In the genomic region with DNA sequence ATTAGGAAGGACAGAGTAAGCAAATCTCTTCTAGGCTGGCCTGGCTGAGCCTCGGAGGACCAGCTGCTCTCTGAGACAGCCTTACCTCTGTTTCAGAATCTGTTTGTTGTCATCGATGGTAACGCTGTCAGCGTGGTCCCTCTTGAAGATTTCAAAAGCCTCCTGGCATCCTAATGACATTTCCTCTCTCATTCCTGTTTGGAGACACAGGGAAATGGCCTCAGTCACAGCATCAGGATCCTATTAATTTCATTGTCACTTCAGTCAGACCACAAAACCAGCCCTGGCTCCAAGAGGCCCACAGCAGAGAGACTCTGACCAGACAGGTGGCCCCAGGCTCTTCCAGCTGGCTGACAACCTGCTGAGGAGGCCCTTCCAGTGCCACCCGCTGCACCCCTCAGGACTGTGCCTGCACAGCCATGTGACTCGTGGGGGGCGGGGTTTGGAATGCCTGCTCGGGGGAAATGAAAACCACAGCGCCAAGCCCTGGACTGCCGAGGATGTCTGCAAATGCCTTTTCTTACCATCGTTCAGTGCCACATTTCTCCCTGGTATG, we compare ENCODE assay signal across 8 cellular contexts.
DNase-seq lines count a peak whose midpoint lies in the region; ATAC-seq and TF ChIP-seq lines count a peak whose summit lies in the region.

No MANE protein-coding gene starts in this region.

- H3K27me3 ChIP-seq in foreskin keratinocyte, result no peaks in the 10 kb centered on the region

- no peak overlapping the region for H3K27ac ChIP-seq in foreskin keratinocyte

- no peak overlapping the region for H3K4me3 Mint-ChIP-seq in stimulated activated memory B cell treated with anti-CD40 and anti-IgM and Interleukin-4, amounts not matched to agents 10 μg/mL and 1 μg/mL and 100 μg/mL, for 72 hours
- H3K4me3 Mint-ChIP-seq in T-helper 17 cell, result no peak overlapping the region

- peaks cover 24% of the 10 kb centered on the region for H3K27me3 Mint-ChIP-seq in stimulated activated memory B cell treated with anti-CD40 and anti-IgM and Interleukin-4, amounts not matched to agents 10 μg/mL and 1 μg/mL and 100 μg/mL, for 72 hours
- peaks cover 13% of the 10 kb centered on the region for H3K27me3 Mint-ChIP-seq in T-helper 17 cell

- H3K9me3 Mint-ChIP-seq in stimulated activated memory B cell treated with anti-CD40 and anti-IgM and Interleukin-4, amounts not matched to agents 10 μg/mL and 1 μg/mL and 100 μg/mL, for 72 hours, result peaks cover 2% of the 10 kb centered on the region

- H3K36me3 Mint-ChIP-seq in stimulated activated memory B cell treated with anti-CD40 and anti-IgM and Interleukin-4, amounts not matched to agents 10 μg/mL and 1 μg/mL and 100 μg/mL, for 72 hours, result no peaks in the 10 kb centered on the region
- H3K36me3 Mint-ChIP-seq in T-helper 17 cell (ENCODE audit: low read depth), result no peaks in the 10 kb centered on the region

- no peaks in the 10 kb centered on the region for H3K4me1 Mint-ChIP-seq in stimulated activated memory B cell treated with anti-CD40 and anti-IgM and Interleukin-4, amounts not matched to agents 10 μg/mL and 1 μg/mL and 100 μg/mL, for 72 hours
- peaks cover 3% of the 10 kb centered on the region for H3K4me1 Mint-ChIP-seq in T-helper 17 cell

- H3K4me1 ChIP-seq in foreskin keratinocyte, result peaks cover 22% of the 10 kb centered on the region

- H3K9me3 ChIP-seq in T-helper 17 cell (ENCODE audit: control insufficient read depth, low read length, poor library complexity, severe bottlenecking), result no peaks in the 10 kb centered on the region

- no peak for TF ChIP-seq CTCF in foreskin keratinocyte (conservative IDR thresholded peaks at IDR 0.05)

- ATAC-seq in foreskin keratinocyte (peak; percentile 70), GM19395 (IDR thresholded peaks at IDR 0.05; ENCODE audit: unreplicated experiment) (no peak), T-helper 17 cell (no peak), HG02840 (IDR thresholded peaks at IDR 0.05; ENCODE audit: low FRiP score, unreplicated experiment) (no peak)
- no peak for ATAC-seq in stimulated activated memory B cell treated with anti-CD40 and anti-IgM and Interleukin-4, amounts not matched to agents 10 μg/mL and 1 μg/mL and 100 μg/mL, for 72 hours

- DNase-seq in GM03348 (ENCODE audit: low spot score) (peak; percentile 48), NCI-H524 treated with DMSO at 0.1 percent for 48 hours (lab: John Stamatoyannopoulos, UW) (peak; percentile 70), foreskin keratinocyte (no peak), putamen (ENCODE audit: low spot score) (peak; percentile 68), T-helper 17 cell (no peak)

- no peak overlapping the region for H3K27ac Mint-ChIP-seq in stimulated activated memory B cell treated with anti-CD40 and anti-IgM and Interleukin-4, amounts not matched to agents 10 μg/mL and 1 μg/mL and 100 μg/mL, for 72 hours
- H3K27ac Mint-ChIP-seq in T-helper 17 cell, result no peak overlapping the region

Comparison
In these comparisons a context has a peak if more than half of its experiments do, and no peak if none do; other contexts are left out.
1. DNase-seq: peak in GM03348 (single experiment), NCI-H524 treated with DMSO at 0.1 percent for 48 hours (single experiment) and putamen (single experiment); none in foreskin keratinocyte (0 of 2) and T-helper 17 cell (0 of 3).